In genomic region chr5:95554647-95555548, GRCh38 we compare ENCODE assay signal across 9 cellular contexts.
DNase-seq lines count a peak whose midpoint lies in the region; ATAC-seq, FAIRE-seq and TF ChIP-seq lines count a peak whose summit lies in the region.
"Had no signal": no experiment of that assay in that cellular context is flagged by ENCODE, and none has a peak within 500 bp of the region (broad histone marks: within the 10 kb centered on the region; RNA-seq: fewer than 3 reads in every experiment).

Gene ARSK (plus strand): TSS chr5:95555101. CDS start chr5:95555279, 178 bp downstream.
Gene SKIC3 (minus strand): TSS chr5:95554977. CDS start chr5:95547150, 7,827 bp downstream.

- in situ Hi-C loops in GM18951 (cut with MboI; ENCODE audit: low sequenced_read_pairs, unreplicated experiment) = no loop called here

- peak; percentile 97 for FAIRE-seq in islet of Langerhans (lab: Jason Lieb, UNC)
- FAIRE-seq: colon had no signal

- H3K4me3 ChIP-seq in AG09309 (ENCODE audit: control insufficient read depth, low read depth, low read length) = peak within 1 kb of the TSS; percentile 89

- peaks cover 16% of the 10 kb centered on the region for H3K36me3 Mint-ChIP-seq in central memory CD8-positive, alpha-beta T cell (ENCODE audit: insufficient read depth)

- TF ChIP-seq CTCF in AG09309 (IDR thresholded peaks at IDR 0.05; ENCODE audit: control insufficient read depth, insufficient read depth, low read depth, low read length, missing control alignments) = peak; percentile 61

- no peaks in the 10 kb centered on the region for H3K27me3 Mint-ChIP-seq in central memory CD8-positive, alpha-beta T cell

- DNase-seq in AG09309 (ENCODE audit: low read depth) (peak; percentile 99), NCI-H226 (peak; percentile 98)
- peak; percentile 78 to 83 (median 78) for DNase-seq in activated CD4-positive, CD25-positive, alpha-beta regulatory T cell (lab: John Stamatoyannopoulos, UW)
- peak; percentile 86 to 90 for DNase-seq in central memory CD8-positive, alpha-beta T cell (ENCODE audit: low spot score in 2 of 2)
- peak; percentile 84 for DNase-seq in stimulated activated CD4-positive, alpha-beta T cell treated with anti-CD3 and anti-CD28 coated beads, Interleukin-12 subunit alpha, Interleukin-12 subunit beta, amount 100 ng/mL, for 4 hours

- peak within 1 kb of the TSS; percentile 89 for H3K27ac Mint-ChIP-seq in central memory CD8-positive, alpha-beta T cell (ENCODE audit: low read depth)

- ATAC-seq in HG03196 (IDR thresholded peaks at IDR 0.05; ENCODE audit: unreplicated experiment) = peak; percentile 91
- ATAC-seq in central memory CD8-positive, alpha-beta T cell (replicated peaks; ENCODE audit: extremely low read depth, poor library complexity, severe bottlenecking) = peak; percentile 87

- peak within 1 kb of the TSS; percentile 90 for H3K4me3 Mint-ChIP-seq in central memory CD8-positive, alpha-beta T cell

- TF ChIP-seq POLR2A in GM18951 (IDR thresholded peaks at IDR 0.05; ENCODE audit: extremely low read depth, insufficient read depth, insufficient read length) = peak; percentile 76

- no peaks in the 10 kb centered on the region for H3K9me3 Mint-ChIP-seq in central memory CD8-positive, alpha-beta T cell

- H3K4me1 Mint-ChIP-seq in central memory CD8-positive, alpha-beta T cell = peaks cover 30% of the 10 kb centered on the region

Comparison
In these comparisons a context has a peak if more than half of its experiments do, and no peak if none do; other contexts are left out.
1. Peak in every context shown above with its lines: DNase-seq, ATAC-seq and H3K4me3 ChIP-seq.